ENCODE assay signal across 1 cellular context in the genomic region with DNA sequence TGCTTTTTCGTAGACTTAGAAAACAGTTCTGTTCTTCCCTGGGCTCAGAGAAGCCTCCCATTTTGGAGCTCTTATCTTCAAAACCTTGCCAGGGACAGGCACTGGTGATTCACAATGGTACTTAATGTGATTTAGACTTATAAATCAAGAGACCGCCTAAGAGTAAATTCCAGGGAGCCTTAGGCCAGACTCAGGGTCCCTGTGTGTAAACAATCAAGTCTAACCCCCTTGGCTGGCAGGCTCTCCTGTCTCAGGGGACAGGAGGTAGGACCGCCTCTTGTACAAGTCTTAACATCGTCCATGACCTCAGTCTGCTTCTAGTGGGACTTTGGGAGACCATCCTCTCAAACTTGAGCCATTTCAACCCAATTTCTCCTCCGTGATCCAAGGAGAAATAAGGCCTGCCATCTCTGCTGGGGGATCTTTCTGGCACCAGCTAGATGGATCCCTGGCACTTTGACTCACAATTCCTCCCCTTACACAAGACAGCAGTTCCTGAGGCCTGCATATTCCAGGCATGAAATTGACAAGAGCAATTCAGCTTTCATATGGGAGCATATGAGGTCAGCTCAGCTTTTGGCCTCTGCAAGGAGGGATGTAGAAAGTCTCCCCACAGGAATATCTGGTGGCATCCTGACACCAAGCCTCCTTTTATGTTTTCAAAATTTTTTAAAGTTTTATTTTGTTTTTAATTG.
TF ChIP-seq lines count a peak whose summit lies in the region.

No MANE protein-coding gene starts in this region.

TF ChIP-seq in IMR-90, 13 proteins besides CTCF, POLR2A, EP300 and RAD21 (continued from another document):
- TF ChIP-seq, protein P1, sequence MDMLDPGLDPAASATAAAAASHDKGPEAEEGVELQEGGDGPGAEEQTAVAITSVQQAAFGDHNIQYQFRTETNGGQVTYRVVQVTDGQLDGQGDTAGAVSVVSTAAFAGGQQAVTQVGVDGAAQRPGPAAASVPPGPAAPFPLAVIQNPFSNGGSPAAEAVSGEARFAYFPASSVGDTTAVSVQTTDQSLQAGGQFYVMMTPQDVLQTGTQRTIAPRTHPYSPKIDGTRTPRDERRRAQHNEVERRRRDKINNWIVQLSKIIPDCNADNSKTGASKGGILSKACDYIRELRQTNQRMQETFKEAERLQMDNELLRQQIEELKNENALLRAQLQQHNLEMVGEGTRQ (IDR thresholded peaks at IDR 0.05; ENCODE audit: low read depth, low read length) = no peak
- TF ChIP-seq CHD1 (IDR thresholded peaks at IDR 0.05; ENCODE audit: low read depth, low read length) = no peak
- no peak for TF ChIP-seq MXI1 (IDR thresholded peaks at IDR 0.05; ENCODE audit: borderline replicate concordance, low read depth, low read length)
- TF ChIP-seq MAFK (IDR thresholded peaks at IDR 0.05; ENCODE audit: low read depth, low read length) = no peak
- no peak for TF ChIP-seq BHLHE40 (IDR thresholded peaks at IDR 0.05; ENCODE audit: low read depth, low read length)
- TF ChIP-seq MAZ (IDR thresholded peaks at IDR 0.05; ENCODE audit: borderline replicate concordance, low read depth, low read length) = no peak
- no peak for TF ChIP-seq RFX5 (IDR thresholded peaks at IDR 0.05; ENCODE audit: low read depth, low read length)
- no peak for TF ChIP-seq NFE2L2 (IDR thresholded peaks at IDR 0.05; ENCODE audit: low read depth, low read length)
- no peak for TF ChIP-seq SMC3 (IDR thresholded peaks at IDR 0.05; ENCODE audit: low read depth, low read length)
- TF ChIP-seq CEBPB (IDR thresholded peaks at IDR 0.05; ENCODE audit: low read depth, low read length) = no peak
